Comparison of ENCODE assay signal across 1 cellular context in genomic region chr1:109263597-109264378, GRCh38.
TF ChIP-seq lines count a peak whose summit lies in the region.

No MANE protein-coding gene starts in this region.

TF ChIP-seq in HepG2, 621 proteins besides CTCF, POLR2A, EP300 and RAD21 (continued from another document and continues in another):
- TF ChIP-seq, protein P1, sequence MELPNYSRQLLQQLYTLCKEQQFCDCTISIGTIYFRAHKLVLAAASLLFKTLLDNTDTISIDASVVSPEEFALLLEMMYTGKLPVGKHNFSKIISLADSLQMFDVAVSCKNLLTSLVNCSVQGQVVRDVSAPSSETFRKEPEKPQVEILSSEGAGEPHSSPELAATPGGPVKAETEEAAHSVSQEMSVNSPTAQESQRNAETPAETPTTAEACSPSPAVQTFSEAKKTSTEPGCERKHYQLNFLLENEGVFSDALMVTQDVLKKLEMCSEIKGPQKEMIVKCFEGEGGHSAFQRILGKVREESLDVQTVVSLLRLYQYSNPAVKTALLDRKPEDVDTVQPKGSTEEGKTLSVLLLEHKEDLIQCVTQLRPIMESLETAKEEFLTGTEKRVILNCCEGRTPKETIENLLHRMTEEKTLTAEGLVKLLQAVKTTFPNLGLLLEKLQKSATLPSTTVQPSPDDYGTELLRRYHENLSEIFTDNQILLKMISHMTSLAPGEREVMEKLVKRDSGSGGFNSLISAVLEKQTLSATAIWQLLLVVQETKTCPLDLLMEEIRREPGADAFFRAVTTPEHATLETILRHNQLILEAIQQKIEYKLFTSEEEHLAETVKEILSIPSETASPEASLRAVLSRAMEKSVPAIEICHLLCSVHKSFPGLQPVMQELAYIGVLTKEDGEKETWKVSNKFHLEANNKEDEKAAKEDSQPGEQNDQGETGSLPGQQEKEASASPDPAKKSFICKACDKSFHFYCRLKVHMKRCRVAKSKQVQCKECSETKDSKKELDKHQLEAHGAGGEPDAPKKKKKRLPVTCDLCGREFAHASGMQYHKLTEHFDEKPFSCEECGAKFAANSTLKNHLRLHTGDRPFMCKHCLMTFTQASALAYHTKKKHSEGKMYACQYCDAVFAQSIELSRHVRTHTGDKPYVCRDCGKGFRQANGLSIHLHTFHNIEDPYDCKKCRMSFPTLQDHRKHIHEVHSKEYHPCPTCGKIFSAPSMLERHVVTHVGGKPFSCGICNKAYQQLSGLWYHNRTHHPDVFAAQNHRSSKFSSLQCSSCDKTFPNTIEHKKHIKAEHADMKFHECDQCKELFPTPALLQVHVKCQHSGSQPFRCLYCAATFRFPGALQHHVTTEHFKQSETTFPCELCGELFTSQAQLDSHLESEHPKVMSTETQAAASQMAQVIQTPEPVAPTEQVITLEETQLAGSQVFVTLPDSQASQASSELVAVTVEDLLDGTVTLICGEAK (IDR thresholded peaks at IDR 0.05), result no peak
- TF ChIP-seq, protein P1 (CRISPR knock-in tag; IDR thresholded peaks at IDR 0.05), result 0 out of 2 replicates have a peak, but pooled peaks have one; percentile 47
- TF ChIP-seq CENPT (CRISPR knock-in tag; IDR thresholded peaks at IDR 0.05; ENCODE audit: low read depth) (no peak), SPEN (CRISPR knock-in tag; IDR thresholded peaks at IDR 0.05; ENCODE audit: low read depth) (peak; percentile 94), NRL (CRISPR knock-in tag; IDR thresholded peaks at IDR 0.05; ENCODE audit: borderline replicate concordance) (peak; percentile 71; the same call in 1 of the 2 replicates), GATAD2A (CRISPR knock-in tag; IDR thresholded peaks at IDR 0.05) (peak; percentile 91), TRIM22 (IDR thresholded peaks at IDR 0.05) (no peak), BORCS8-MEF2B (CRISPR knock-in tag; IDR thresholded peaks at IDR 0.05) (peak; percentile 89), TCF7 (IDR thresholded peaks at IDR 0.05; ENCODE audit: low read depth) (no peak), SMAD9 (CRISPR knock-in tag; IDR thresholded peaks at IDR 0.05) (no peak), BRCA1 (CRISPR knock-in tag; IDR thresholded peaks at IDR 0.05) (no peak; the same call in 1 of the 2 replicates), SMYD3 (CRISPR knock-in tag; IDR thresholded peaks at IDR 0.05) (no peak), ZNF382 (CRISPR knock-in tag; IDR thresholded peaks at IDR 0.05; ENCODE audit: borderline replicate concordance) (no peak), RBM39 (IDR thresholded peaks at IDR 0.05; ENCODE audit: low read depth, low read length, poor library complexity, severe bottlenecking) (peak; percentile 96), ZKSCAN1 (IDR thresholded peaks at IDR 0.05; ENCODE audit: low read length) (0 out of 2 replicates have a peak, but pooled peaks have one; percentile 48), HBP1 (CRISPR knock-in tag; IDR thresholded peaks at IDR 0.05; ENCODE audit: low read depth) (0 out of 2 replicates have a peak, but pooled peaks have one; percentile 56), HHEX (CRISPR knock-in tag; IDR thresholded peaks at IDR 0.05) (no peak), REXO4 (CRISPR knock-in tag; IDR thresholded peaks at IDR 0.05; ENCODE audit: borderline replicate concordance) (no peak), ZNF10 (CRISPR knock-in tag; IDR thresholded peaks at IDR 0.05; ENCODE audit: borderline replicate concordance, low read depth) (no peak), ZNF652 (CRISPR knock-in tag; IDR thresholded peaks at IDR 0.05; ENCODE audit: borderline replicate concordance, low read depth) (peak; percentile 66), PRMT3 (CRISPR knock-in tag; IDR thresholded peaks at IDR 0.05; ENCODE audit: borderline replicate concordance, low read depth) (no peak), TFAP4 (IDR thresholded peaks at IDR 0.05; ENCODE audit: borderline replicate concordance, low read depth) (peak; percentile 90; the same call in 1 of the 2 replicates), AHR (CRISPR knock-in tag; IDR thresholded peaks at IDR 0.05) (0 out of 2 replicates have a peak, but pooled peaks have one; percentile 73), ZNF34 (CRISPR knock-in tag; IDR thresholded peaks at IDR 0.05; ENCODE audit: borderline replicate concordance) (0 out of 2 replicates have a peak, but pooled peaks have one; percentile 62), SIX1 (CRISPR knock-in tag; IDR thresholded peaks at IDR 0.05; ENCODE audit: borderline replicate concordance) (no peak), ZNF850 (CRISPR knock-in tag; conservative IDR thresholded peaks at IDR 0.05) (no peak), CHD2 (IDR thresholded peaks at IDR 0.05; ENCODE audit: low read depth, low read length) (no peak), POLR2AphosphoS5 (IDR thresholded peaks at IDR 0.05; ENCODE audit: low read depth, low read length) (no peak), E2F2 (CRISPR knock-in tag; IDR thresholded peaks at IDR 0.05; ENCODE audit: borderline replicate concordance) (no peak), FIP1L1 (IDR thresholded peaks at IDR 0.05; ENCODE audit: borderline replicate concordance, insufficient read depth, low read depth, low read length) (no peak), TAF15 (IDR thresholded peaks at IDR 0.05; ENCODE audit: low read depth, low read length, poor library complexity, severe bottlenecking) (no peak), SIN3B (IDR thresholded peaks at IDR 0.05; ENCODE audit: low read length) (peak; percentile 51; the same call in 1 of the 2 replicates), SSRP1 (CRISPR knock-in tag; IDR thresholded peaks at IDR 0.05) (peak; percentile 82; the same call in 1 of the 2 replicates)
- TF ChIP-seq, protein P2, sequence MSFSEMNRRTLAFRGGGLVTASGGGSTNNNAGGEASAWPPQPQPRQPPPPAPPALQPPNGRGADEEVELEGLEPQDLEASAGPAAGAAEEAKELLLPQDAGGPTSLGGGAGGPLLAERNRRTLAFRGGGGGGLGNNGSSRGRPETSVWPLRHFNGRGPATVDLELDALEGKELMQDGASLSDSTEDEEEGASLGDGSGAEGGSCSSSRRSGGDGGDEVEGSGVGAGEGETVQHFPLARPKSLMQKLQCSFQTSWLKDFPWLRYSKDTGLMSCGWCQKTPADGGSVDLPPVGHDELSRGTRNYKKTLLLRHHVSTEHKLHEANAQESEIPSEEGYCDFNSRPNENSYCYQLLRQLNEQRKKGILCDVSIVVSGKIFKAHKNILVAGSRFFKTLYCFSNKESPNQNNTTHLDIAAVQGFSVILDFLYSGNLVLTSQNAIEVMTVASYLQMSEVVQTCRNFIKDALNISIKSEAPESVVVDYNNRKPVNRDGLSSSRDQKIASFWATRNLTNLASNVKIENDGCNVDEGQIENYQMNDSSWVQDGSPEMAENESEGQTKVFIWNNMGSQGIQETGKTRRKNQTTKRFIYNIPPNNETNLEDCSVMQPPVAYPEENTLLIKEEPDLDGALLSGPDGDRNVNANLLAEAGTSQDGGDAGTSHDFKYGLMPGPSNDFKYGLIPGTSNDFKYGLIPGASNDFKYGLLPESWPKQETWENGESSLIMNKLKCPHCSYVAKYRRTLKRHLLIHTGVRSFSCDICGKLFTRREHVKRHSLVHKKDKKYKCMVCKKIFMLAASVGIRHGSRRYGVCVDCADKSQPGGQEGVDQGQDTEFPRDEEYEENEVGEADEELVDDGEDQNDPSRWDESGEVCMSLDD (CRISPR knock-in tag; IDR thresholded peaks at IDR 0.05; ENCODE audit: borderline replicate concordance), result no peak
- TF ChIP-seq, protein P3, sequence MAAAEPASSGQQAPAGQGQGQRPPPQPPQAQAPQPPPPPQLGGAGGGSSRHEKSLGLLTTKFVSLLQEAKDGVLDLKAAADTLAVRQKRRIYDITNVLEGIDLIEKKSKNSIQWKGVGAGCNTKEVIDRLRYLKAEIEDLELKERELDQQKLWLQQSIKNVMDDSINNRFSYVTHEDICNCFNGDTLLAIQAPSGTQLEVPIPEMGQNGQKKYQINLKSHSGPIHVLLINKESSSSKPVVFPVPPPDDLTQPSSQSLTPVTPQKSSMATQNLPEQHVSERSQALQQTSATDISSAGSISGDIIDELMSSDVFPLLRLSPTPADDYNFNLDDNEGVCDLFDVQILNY (CRISPR knock-in tag; conservative IDR thresholded peaks at IDR 0.05), result peak; percentile 32; the same call in 1 of the 2 replicates
- TF ChIP-seq, protein P4, sequence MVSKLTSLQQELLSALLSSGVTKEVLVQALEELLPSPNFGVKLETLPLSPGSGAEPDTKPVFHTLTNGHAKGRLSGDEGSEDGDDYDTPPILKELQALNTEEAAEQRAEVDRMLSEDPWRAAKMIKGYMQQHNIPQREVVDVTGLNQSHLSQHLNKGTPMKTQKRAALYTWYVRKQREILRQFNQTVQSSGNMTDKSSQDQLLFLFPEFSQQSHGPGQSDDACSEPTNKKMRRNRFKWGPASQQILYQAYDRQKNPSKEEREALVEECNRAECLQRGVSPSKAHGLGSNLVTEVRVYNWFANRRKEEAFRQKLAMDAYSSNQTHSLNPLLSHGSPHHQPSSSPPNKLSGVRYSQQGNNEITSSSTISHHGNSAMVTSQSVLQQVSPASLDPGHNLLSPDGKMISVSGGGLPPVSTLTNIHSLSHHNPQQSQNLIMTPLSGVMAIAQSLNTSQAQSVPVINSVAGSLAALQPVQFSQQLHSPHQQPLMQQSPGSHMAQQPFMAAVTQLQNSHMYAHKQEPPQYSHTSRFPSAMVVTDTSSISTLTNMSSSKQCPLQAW (CRISPR knock-in tag; IDR thresholded peaks at IDR 0.05), result peak; percentile 95
- TF ChIP-seq, protein P5, sequence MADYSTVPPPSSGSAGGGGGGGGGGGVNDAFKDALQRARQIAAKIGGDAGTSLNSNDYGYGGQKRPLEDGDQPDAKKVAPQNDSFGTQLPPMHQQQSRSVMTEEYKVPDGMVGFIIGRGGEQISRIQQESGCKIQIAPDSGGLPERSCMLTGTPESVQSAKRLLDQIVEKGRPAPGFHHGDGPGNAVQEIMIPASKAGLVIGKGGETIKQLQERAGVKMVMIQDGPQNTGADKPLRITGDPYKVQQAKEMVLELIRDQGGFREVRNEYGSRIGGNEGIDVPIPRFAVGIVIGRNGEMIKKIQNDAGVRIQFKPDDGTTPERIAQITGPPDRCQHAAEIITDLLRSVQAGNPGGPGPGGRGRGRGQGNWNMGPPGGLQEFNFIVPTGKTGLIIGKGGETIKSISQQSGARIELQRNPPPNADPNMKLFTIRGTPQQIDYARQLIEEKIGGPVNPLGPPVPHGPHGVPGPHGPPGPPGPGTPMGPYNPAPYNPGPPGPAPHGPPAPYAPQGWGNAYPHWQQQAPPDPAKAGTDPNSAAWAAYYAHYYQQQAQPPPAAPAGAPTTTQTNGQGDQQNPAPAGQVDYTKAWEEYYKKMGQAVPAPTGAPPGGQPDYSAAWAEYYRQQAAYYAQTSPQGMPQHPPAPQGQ (CRISPR knock-in tag; IDR thresholded peaks at IDR 0.05; ENCODE audit: borderline replicate concordance), result no peak
